ENCODE assay signal across 1 cellular context in genomic region chr9:129080312-129080607, GRCh38.
TF ChIP-seq lines count a peak whose summit lies in the region.

No MANE protein-coding gene starts in this region.

TF ChIP-seq in K562, 482 proteins besides CTCF, POLR2A, EP300 and RAD21 (continued from another document):
- TF ChIP-seq, protein P1, sequence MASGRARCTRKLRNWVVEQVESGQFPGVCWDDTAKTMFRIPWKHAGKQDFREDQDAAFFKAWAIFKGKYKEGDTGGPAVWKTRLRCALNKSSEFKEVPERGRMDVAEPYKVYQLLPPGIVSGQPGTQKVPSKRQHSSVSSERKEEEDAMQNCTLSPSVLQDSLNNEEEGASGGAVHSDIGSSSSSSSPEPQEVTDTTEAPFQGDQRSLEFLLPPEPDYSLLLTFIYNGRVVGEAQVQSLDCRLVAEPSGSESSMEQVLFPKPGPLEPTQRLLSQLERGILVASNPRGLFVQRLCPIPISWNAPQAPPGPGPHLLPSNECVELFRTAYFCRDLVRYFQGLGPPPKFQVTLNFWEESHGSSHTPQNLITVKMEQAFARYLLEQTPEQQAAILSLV (tag; IDR thresholded peaks at IDR 0.05): no peak
- TF ChIP-seq TEAD2 (tag; IDR thresholded peaks at IDR 0.05) (no peak), NONO (IDR thresholded peaks at IDR 0.05; ENCODE audit: low read depth in 2 of 2, low read length in 1 of 2) (no peak), TBL1XR1 (IDR thresholded peaks at IDR 0.05; ENCODE audit: low read length in 2 of 2) (no peak), ARID2 (IDR thresholded peaks at IDR 0.05) (no peak), MEF2D (tag; conservative IDR thresholded peaks at IDR 0.05; ENCODE audit: low read depth) (no peak), RCOR1 (IDR thresholded peaks at IDR 0.05; ENCODE audit: borderline replicate concordance in 1 of 2, low read depth in 2 of 2, low read length in 2 of 2) (peak in 1 of 2 experiments; percentile 61; a peak in 1 of 4 replicates), PYGO2 (tag; IDR thresholded peaks at IDR 0.05) (no peak), CREBBP (IDR thresholded peaks at IDR 0.05; ENCODE audit: low read depth, low read length) (no peak), POLR2G (IDR thresholded peaks at IDR 0.05; ENCODE audit: low read depth, low read length) (no peak), ZNF511 (CRISPR knock-in tag; IDR thresholded peaks at IDR 0.05) (no peak), ZNF318 (IDR thresholded peaks at IDR 0.05; ENCODE audit: borderline replicate concordance in 1 of 2, low read depth in 1 of 2) (no peak), ZFPM2 (CRISPR knock-in tag; IDR thresholded peaks at IDR 0.05) (no peak), PURB (CRISPR knock-in tag; IDR thresholded peaks at IDR 0.05; ENCODE audit: low read depth) (no peak), CUX1 (CRISPR knock-in tag; IDR thresholded peaks at IDR 0.05) (no peak), SAFB (IDR thresholded peaks at IDR 0.05; ENCODE audit: borderline replicate concordance, low read depth, low read length) (no peak), ZNF41 (CRISPR knock-in tag; conservative IDR thresholded peaks at IDR 0.05) (no peak), RUNX1 (IDR thresholded peaks at IDR 0.05; ENCODE audit: low read depth) (no peak), SMARCB1 (IDR thresholded peaks at IDR 0.05; ENCODE audit: insufficient read length, low read depth) (no peak), DPF2 (IDR thresholded peaks at IDR 0.05) (no peak), CHD4 (IDR thresholded peaks at IDR 0.05; ENCODE audit: insufficient read depth, insufficient replicate concordance, low read depth, low read length, poor library complexity, severe bottlenecking) (peak; percentile 86)
- TF ChIP-seq, protein P2, sequence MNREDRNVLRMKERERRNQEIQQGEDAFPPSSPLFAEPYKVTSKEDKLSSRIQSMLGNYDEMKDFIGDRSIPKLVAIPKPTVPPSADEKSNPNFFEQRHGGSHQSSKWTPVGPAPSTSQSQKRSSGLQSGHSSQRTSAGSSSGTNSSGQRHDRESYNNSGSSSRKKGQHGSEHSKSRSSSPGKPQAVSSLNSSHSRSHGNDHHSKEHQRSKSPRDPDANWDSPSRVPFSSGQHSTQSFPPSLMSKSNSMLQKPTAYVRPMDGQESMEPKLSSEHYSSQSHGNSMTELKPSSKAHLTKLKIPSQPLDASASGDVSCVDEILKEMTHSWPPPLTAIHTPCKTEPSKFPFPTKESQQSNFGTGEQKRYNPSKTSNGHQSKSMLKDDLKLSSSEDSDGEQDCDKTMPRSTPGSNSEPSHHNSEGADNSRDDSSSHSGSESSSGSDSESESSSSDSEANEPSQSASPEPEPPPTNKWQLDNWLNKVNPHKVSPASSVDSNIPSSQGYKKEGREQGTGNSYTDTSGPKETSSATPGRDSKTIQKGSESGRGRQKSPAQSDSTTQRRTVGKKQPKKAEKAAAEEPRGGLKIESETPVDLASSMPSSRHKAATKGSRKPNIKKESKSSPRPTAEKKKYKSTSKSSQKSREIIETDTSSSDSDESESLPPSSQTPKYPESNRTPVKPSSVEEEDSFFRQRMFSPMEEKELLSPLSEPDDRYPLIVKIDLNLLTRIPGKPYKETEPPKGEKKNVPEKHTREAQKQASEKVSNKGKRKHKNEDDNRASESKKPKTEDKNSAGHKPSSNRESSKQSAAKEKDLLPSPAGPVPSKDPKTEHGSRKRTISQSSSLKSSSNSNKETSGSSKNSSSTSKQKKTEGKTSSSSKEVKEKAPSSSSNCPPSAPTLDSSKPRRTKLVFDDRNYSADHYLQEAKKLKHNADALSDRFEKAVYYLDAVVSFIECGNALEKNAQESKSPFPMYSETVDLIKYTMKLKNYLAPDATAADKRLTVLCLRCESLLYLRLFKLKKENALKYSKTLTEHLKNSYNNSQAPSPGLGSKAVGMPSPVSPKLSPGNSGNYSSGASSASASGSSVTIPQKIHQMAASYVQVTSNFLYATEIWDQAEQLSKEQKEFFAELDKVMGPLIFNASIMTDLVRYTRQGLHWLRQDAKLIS (CRISPR knock-in tag; IDR thresholded peaks at IDR 0.05): no peak
